21 cellular contexts compared by ENCODE assay signal in the genomic region with DNA sequence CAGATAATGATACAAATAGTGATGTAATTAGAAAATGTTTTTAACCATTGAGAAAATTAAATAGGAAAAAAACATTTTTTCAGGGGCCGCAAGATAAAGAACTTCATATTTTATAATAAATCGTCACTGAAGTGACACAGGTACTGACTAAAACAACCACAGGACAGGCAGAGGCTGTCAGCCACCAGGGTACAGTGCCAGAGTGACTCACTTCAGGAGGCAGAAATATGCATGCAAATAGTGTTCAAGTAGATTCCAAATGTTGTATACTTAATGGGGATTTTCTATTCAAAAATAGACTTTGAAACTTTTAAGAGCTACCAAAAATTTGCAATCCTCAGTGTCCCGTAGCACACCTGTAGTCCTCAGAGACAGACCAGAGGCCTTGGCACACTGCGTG.
DNase-seq lines count a peak whose midpoint lies in the region; ATAC-seq and TF ChIP-seq lines count a peak whose summit lies in the region.
"Had no signal": no experiment of that assay in that cellular context is flagged by ENCODE, and none has a peak within 500 bp of the region (broad histone marks: within the 10 kb centered on the region; RNA-seq: fewer than 3 reads in every experiment).

No MANE protein-coding gene starts in this region.

- CTCF ChIA-PET in activated CD8-positive, alpha-beta memory T cell treated with anti-CD3 and anti-CD28 coated beads, Interleukin-2, amount 10 ng/mL, durations not matched to agents 7 days and 5 days (lab: Charles Lee), result no interaction called here

- H3K27me3 Mint-ChIP-seq in activated CD8-positive, alpha-beta memory T cell treated with anti-CD3 and anti-CD28 coated beads, Interleukin-2, amount 10 ng/mL, durations not matched to agents 7 days and 5 days, result peaks cover 23% of the 10 kb centered on the region

- peak; percentile 25 for DNase-seq in activated CD8-positive, alpha-beta memory T cell treated with anti-CD3 and anti-CD28 coated beads, Interleukin-2, amount 10 ng/mL, durations not matched to agents 7 days and 5 days
- DNase-seq in activated CD8-positive, alpha-beta memory T cell treated with anti-CD3 and anti-CD28 coated beads for 24 hours, result no peak
- DNase-seq in D341Med (ENCODE audit: low spot score) (no peak), amniotic stem cell (lab: John Stamatoyannopoulos, UW) (no peak)
- no peak for DNase-seq in stimulated activated CD4-positive, alpha-beta T cell treated with anti-CD3 and anti-CD28 coated beads, Interleukin-12 subunit alpha, Interleukin-12 subunit beta, amount 100 ng/mL, for 4 hours
- DNase-seq: activated CD8-positive, alpha-beta memory T cell treated with anti-CD3 and anti-CD28 coated beads, Interleukin-2, amount 50 U/mL, for 48 hours; activated naive CD4-positive, alpha-beta T cell treated with anti-CD3 and anti-CD28 coated beads, Interleukin-2, amount 50 U/mL, for 16 hours; caudate nucleus; CD4-positive, alpha-beta memory T cell; effector memory CD4-positive, alpha-beta T cell; Karpas-422; NCI-H1694 treated with DMSO at 0.1 percent for 48 hours; NCI-H510A; right cardiac atrium; WERI-Rb-1 had no signal

- H3K27ac Mint-ChIP-seq in activated CD8-positive, alpha-beta memory T cell treated with anti-CD3 and anti-CD28 coated beads, Interleukin-2, amount 10 ng/mL, durations not matched to agents 7 days and 5 days, result no peak overlapping the region
- H3K27ac Mint-ChIP-seq: CD4-positive, alpha-beta memory T cell had no signal

- no peaks in the 10 kb centered on the region for H3K4me1 Mint-ChIP-seq in activated CD8-positive, alpha-beta memory T cell treated with anti-CD3 and anti-CD28 coated beads, Interleukin-2, amount 10 ng/mL, durations not matched to agents 7 days and 5 days
- H3K4me1 Mint-ChIP-seq: CD4-positive, alpha-beta memory T cell; neural crest cell had no signal

- no peaks in the 10 kb centered on the region for H3K9me3 Mint-ChIP-seq in activated CD8-positive, alpha-beta memory T cell treated with anti-CD3 and anti-CD28 coated beads, Interleukin-2, amount 10 ng/mL, durations not matched to agents 7 days and 5 days (ENCODE audit: low read depth)
- H3K9me3 Mint-ChIP-seq: CD4-positive, alpha-beta memory T cell; neural crest cell had no signal

- TF ChIP-seq CTCF in OCI-LY3 (IDR thresholded peaks at IDR 0.05; ENCODE audit: low read depth, low read length), result no peak

- H3K4me1 ChIP-seq in OCI-LY3 (ENCODE audit: low read length), result peaks cover 22% of the 10 kb centered on the region

- no peaks in the 10 kb centered on the region for H3K36me3 Mint-ChIP-seq in activated CD8-positive, alpha-beta memory T cell treated with anti-CD3 and anti-CD28 coated beads, Interleukin-2, amount 10 ng/mL, durations not matched to agents 7 days and 5 days
- H3K36me3 Mint-ChIP-seq: CD4-positive, alpha-beta memory T cell had no signal

- ATAC-seq in activated CD8-positive, alpha-beta memory T cell treated with anti-CD3 and anti-CD28 coated beads, Interleukin-2, amount 10 ng/mL, durations not matched to agents 7 days and 5 days, result no peak
- ATAC-seq in HG02852 (IDR thresholded peaks at IDR 0.05; ENCODE audit: unreplicated experiment), result peak; percentile 67
- ATAC-seq in GM19455 (IDR thresholded peaks at IDR 0.05; ENCODE audit: unreplicated experiment), result no peak
- ATAC-seq: Panc1, right cardiac atrium had no signal

- no peaks in the 10 kb centered on the region for H3K9me3 ChIP-seq in OCI-LY3 (ENCODE audit: insufficient read depth, low read length)

- H3K4me3 ChIP-seq in OCI-LY3 (ENCODE audit: low read length), result peak overlapping the region; percentile 11; the same call in 1 of the 2 replicates

- no peaks in the 10 kb centered on the region for H3K36me3 ChIP-seq in OCI-LY3 (replicated peaks; ENCODE audit: low read depth, low read length)
- H3K36me3 ChIP-seq: WERI-Rb-1 had no signal

- no peaks in the 10 kb centered on the region for H3K79me2 ChIP-seq in OCI-LY3 (ENCODE audit: low read length)

- H3K27me3 ChIP-seq in OCI-LY3 (ENCODE audit: low read depth, low read length), result no peaks in the 10 kb centered on the region

- no peaks in the 10 kb centered on the region for H4K20me1 ChIP-seq in OCI-LY3 (ENCODE audit: insufficient read depth, low read length)

- no peak overlapping the region for H3K4me3 Mint-ChIP-seq in activated CD8-positive, alpha-beta memory T cell treated with anti-CD3 and anti-CD28 coated beads, Interleukin-2, amount 10 ng/mL, durations not matched to agents 7 days and 5 days
- H3K4me3 Mint-ChIP-seq: CD4-positive, alpha-beta memory T cell; neural crest cell had no signal

- no peak overlapping the region for H2AFZ ChIP-seq in OCI-LY3 (ENCODE audit: low read depth, low read length)

- peak overlapping the region; percentile 69 for H3K4me2 ChIP-seq in OCI-LY3 (ENCODE audit: low read length)

- no peak overlapping the region for H3K27ac ChIP-seq in OCI-LY3 (ENCODE audit: low read length)
- H3K27ac ChIP-seq: 22Rv1, WERI-Rb-1 had no signal

- H3K9ac ChIP-seq in OCI-LY3 (ENCODE audit: low read length), result no peak overlapping the region
